In genomic region chr3:101890716-101891115, GRCh38 we compare ENCODE assay signal across 1 cellular context.
TF ChIP-seq lines count a peak whose summit lies in the region.

No MANE protein-coding gene starts in this region.

TF ChIP-seq in SK-N-SH, 30 proteins besides CTCF, POLR2A, EP300 and RAD21 (continued from another document):
- no peak for TF ChIP-seq IRF3 (IDR thresholded peaks at IDR 0.05; ENCODE audit: low read depth, low read length)
- TF ChIP-seq SMC3 (IDR thresholded peaks at IDR 0.05; ENCODE audit: low read depth, low read length) = no peak
- no peak; the same call in 1 of the 2 replicates for TF ChIP-seq TEAD4 (IDR thresholded peaks at IDR 0.05; ENCODE audit: borderline replicate concordance, insufficient read depth)
- no peak for TF ChIP-seq JUND (IDR thresholded peaks at IDR 0.05)
- no peak for TF ChIP-seq TCF12 (IDR thresholded peaks at IDR 0.05)
- no peak for TF ChIP-seq RFX5 (IDR thresholded peaks at IDR 0.05; ENCODE audit: low read length)
- no peak for TF ChIP-seq ELF1 (IDR thresholded peaks at IDR 0.05)
- peak; percentile 8; the same call in 1 of the 2 replicates for TF ChIP-seq NFIC (IDR thresholded peaks at IDR 0.05; ENCODE audit: borderline replicate concordance)
- TF ChIP-seq CHD2 (IDR thresholded peaks at IDR 0.05; ENCODE audit: low read length, partially characterized antibody) = no peak
- TF ChIP-seq FOXM1 (IDR thresholded peaks at IDR 0.05; ENCODE audit: low read depth) = no peak
- TF ChIP-seq REST (IDR thresholded peaks at IDR 0.05; ENCODE audit: low read depth, low read length) = no peak
- no peak for TF ChIP-seq FOXJ3 (CRISPR knock-in tag; IDR thresholded peaks at IDR 0.05)
- peak; percentile 34; the same call in 1 of the 2 replicates for TF ChIP-seq RXRA (IDR thresholded peaks at IDR 0.05; ENCODE audit: borderline replicate concordance, low read depth)
- TF ChIP-seq PBX3 (IDR thresholded peaks at IDR 0.05) = no peak
- peak; percentile 23; the same call in 1 of the 2 replicates for TF ChIP-seq FOSL2 (IDR thresholded peaks at IDR 0.05; ENCODE audit: borderline replicate concordance, low read depth)
- TF ChIP-seq MEF2A (IDR thresholded peaks at IDR 0.05; ENCODE audit: borderline replicate concordance, low read depth) = 0 out of 2 replicates have a peak, but pooled peaks have one; percentile 28
- TF ChIP-seq YY1 (IDR thresholded peaks at IDR 0.05; ENCODE audit: low read depth) = no peak
- no peak for TF ChIP-seq TAF1 (IDR thresholded peaks at IDR 0.05; ENCODE audit: borderline replicate concordance, low read depth, low read length)
- no peak for TF ChIP-seq GATA2 (CRISPR knock-in tag; IDR thresholded peaks at IDR 0.05)
